Comparison of ENCODE assay signal across 10 cellular contexts in the genomic region with DNA sequence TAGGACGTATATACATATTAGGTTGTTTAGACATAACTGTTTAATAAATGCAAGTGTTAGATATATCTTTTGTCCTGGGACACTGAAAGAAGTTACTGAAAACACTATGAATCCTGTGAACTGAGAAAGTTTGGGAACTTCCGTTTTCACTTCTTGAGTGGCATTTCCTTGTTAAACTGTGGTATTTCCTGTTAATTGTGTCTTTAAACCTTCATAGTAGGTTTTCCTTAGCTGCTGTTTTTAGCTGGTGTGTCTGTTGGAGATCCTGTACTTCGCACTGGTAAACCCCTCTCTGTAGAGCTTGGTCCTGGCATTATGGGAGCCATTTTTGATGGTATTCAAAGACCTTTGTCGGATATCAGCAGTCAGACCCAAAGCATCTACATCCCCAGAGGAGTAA. TPM values are rescaled to one million over a fixed set of nuclear protein-coding genes. Genes with fewer than 3 reads are reported as not detected.
A peak's percentile ranks its signal among the peaks of the same experiment; 100 is the strongest.
DNase-seq lines count a peak whose midpoint lies in the region; ATAC-seq, FAIRE-seq and TF ChIP-seq lines count a peak whose summit lies in the region.
"Had no signal": no experiment of that assay in that cellular context is flagged by ENCODE, and none has a peak within 500 bp of the region (broad histone marks: within the 10 kb centered on the region; RNA-seq: fewer than 3 reads in every experiment).

No MANE protein-coding gene starts in this region.

- ATAC-seq in stimulated activated effector memory CD8-positive, alpha-beta T cell treated with anti-CD3 and anti-CD28 coated beads, Interleukin-12 subunit alpha, Interleukin-12 subunit beta, amount 100 ng/mL, for 72 hours = no peak

- no peaks in the 10 kb centered on the region for H3K9me3 ChIP-seq in ascending aorta
- no peaks in the 10 kb centered on the region for H3K9me3 ChIP-seq in mesodermal cell (ENCODE audit: control insufficient read depth, low read length)

- intact Hi-C loops in ascending aorta (cut with DNase I) = loop anchor here (2.0 kb wide), 1 partner anchor 37 kb away; the partner anchor contains the start of genes ATP6V1A and NAA50

- peaks cover 31% of the 10 kb centered on the region for H3K36me3 Mint-ChIP-seq in stimulated activated effector memory CD8-positive, alpha-beta T cell treated with anti-CD3 and anti-CD28 coated beads, Interleukin-12 subunit alpha, Interleukin-12 subunit beta, amount 100 ng/mL, for 72 hours

- no peak for TF ChIP-seq CTCF in AG10803 (conservative IDR thresholded peaks at IDR 0.05; ENCODE audit: low read length)
- TF ChIP-seq CTCF in ascending aorta (IDR thresholded peaks at IDR 0.05) = no peak

- H3K27ac Mint-ChIP-seq in stimulated activated effector memory CD8-positive, alpha-beta T cell treated with anti-CD3 and anti-CD28 coated beads, Interleukin-12 subunit alpha, Interleukin-12 subunit beta, amount 100 ng/mL, for 72 hours = no peak overlapping the region

- peak overlapping the region; percentile 55 to 69 for H3K27ac ChIP-seq in ascending aorta
- H3K27ac ChIP-seq in mesodermal cell (ENCODE audit: low read depth, low read length, severe bottlenecking) = peak overlapping the region; percentile 75
- H3K27ac ChIP-seq: WERI-Rb-1 had no signal

- no peak for TF ChIP-seq POLR2A in H54 (IDR thresholded peaks at IDR 0.05; ENCODE audit: low read depth, low read length)

- H3K4me1 ChIP-seq in ascending aorta (peaks cover 0 to 6% of the 10 kb centered on the region in 2 donors), mesodermal cell (ENCODE audit: control insufficient read depth, insufficient read depth, low read length, poor library complexity, severe bottlenecking) (peaks cover 11% of the 10 kb centered on the region)

- H3K4me3 ChIP-seq in AG10803 (ENCODE audit: low read length) (no peak overlapping the region), ascending aorta (peak overlapping the region in 1 of 2 donors; percentile 3), mesodermal cell (ENCODE audit: extremely low read depth, insufficient read depth, low read length, poor library complexity, severe bottlenecking) (no peak overlapping the region)

- H3K4me1 Mint-ChIP-seq in stimulated activated effector memory CD8-positive, alpha-beta T cell treated with anti-CD3 and anti-CD28 coated beads, Interleukin-12 subunit alpha, Interleukin-12 subunit beta, amount 100 ng/mL, for 72 hours = no peaks in the 10 kb centered on the region

- H3K9me3 Mint-ChIP-seq in stimulated activated effector memory CD8-positive, alpha-beta T cell treated with anti-CD3 and anti-CD28 coated beads, Interleukin-12 subunit alpha, Interleukin-12 subunit beta, amount 100 ng/mL, for 72 hours = no peaks in the 10 kb centered on the region

- no peak overlapping the region for H3K4me3 Mint-ChIP-seq in stimulated activated effector memory CD8-positive, alpha-beta T cell treated with anti-CD3 and anti-CD28 coated beads, Interleukin-12 subunit alpha, Interleukin-12 subunit beta, amount 100 ng/mL, for 72 hours

- DNase-seq in AG10803 (ENCODE audit: low read depth) (peak; percentile 23), H54 (ENCODE audit: insufficient read length, low spot score) (no peak), ascending aorta (ENCODE audit: low spot score in 2 of 2) (no peak), HuH-7.5 (ENCODE audit: low spot score) (no peak), COR-L47 (lab: John Stamatoyannopoulos, UW) (no peak), NCI-H1930 (lab: John Stamatoyannopoulos, UW) (no peak)
- no peak for DNase-seq in stimulated activated effector memory CD8-positive, alpha-beta T cell treated with anti-CD3 and anti-CD28 coated beads, Interleukin-12 subunit alpha, Interleukin-12 subunit beta, amount 100 ng/mL, for 72 hours (ENCODE audit: low spot score in 2 of 2)
- DNase-seq: NCI-H446, WERI-Rb-1 had no signal

- 40% methylated on average over 1 of the region's 4 CpGs; no CpG with 5 or more reads in 1 of the 2 experiments for WGBS in mesodermal cell (ENCODE audit: insufficient coverage in 2 of 2), 2 experiments

- H3K36me3 ChIP-seq in ascending aorta (peaks cover 15 to 20% of the 10 kb centered on the region in 2 donors), mesodermal cell (ENCODE audit: control insufficient read depth, insufficient read depth, low read length) (peaks cover 17% of the 10 kb centered on the region)

- no peaks in the 10 kb centered on the region for H3K27me3 ChIP-seq in ascending aorta

- peak; percentile 65 for FAIRE-seq in H54 (lab: Jason Lieb, UNC)

RNA-seq across cellular contexts. Expression of gene ATP6V1A, which starts 37.1 kb away (rescaled TPM):
- total RNA-seq in ascending aorta = 18.3 TPM
- 35.4 TPM for polyA plus RNA-seq in mesodermal cell (2013, experiment 1 of 2)
- 35.3 TPM for polyA plus RNA-seq in mesodermal cell (2013, experiment 2 of 2)

RNA-seq across cellular contexts. Expression of gene NAA50, which starts 37.9 kb away (rescaled TPM):
- total RNA-seq in ascending aorta = 56.0 TPM
- 96.5 TPM for polyA plus RNA-seq in mesodermal cell (2013, experiment 1 of 2)
- 93.5 TPM for polyA plus RNA-seq in mesodermal cell (2013, experiment 2 of 2)

RNA-seq across cellular contexts. Expression of gene GRAMD1C, which starts 54.6 kb away (rescaled TPM):
- 0.21 TPM for total RNA-seq in ascending aorta
- polyA plus RNA-seq in mesodermal cell (2013, experiment 1 of 2) = 6.5 TPM
- 5.3 TPM for polyA plus RNA-seq in mesodermal cell (2013, experiment 2 of 2)
